11 cellular contexts compared by ENCODE assay signal in genomic region chr2:60468390-60469085, GRCh38.
A peak's percentile ranks its signal among the peaks of the same experiment; 100 is the strongest.
DNase-seq lines count a peak whose midpoint lies in the region; ATAC-seq and TF ChIP-seq lines count a peak whose summit lies in the region.
"Had no signal": no experiment of that assay in that cellular context is flagged by ENCODE, and none has a peak within 500 bp of the region (broad histone marks: within the 10 kb centered on the region; RNA-seq: fewer than 3 reads in every experiment).

No MANE protein-coding gene starts in this region.

- WGBS in gastroesophageal sphincter (ENCODE audit: low coverage in 1 of 2), 2 donors, result 70 to 85% methylated on average over 5 to 6 of the region's 7 CpGs

- H3K27ac Mint-ChIP-seq in activated CD4-positive, alpha-beta memory T cell treated with anti-CD3 and anti-CD28 coated beads, Interleukin-2, amount 10 ng/mL, durations not matched to agents 7 days and 5 days, result no peak overlapping the region

- H3K36me3 ChIP-seq in gastroesophageal sphincter, result no peaks in the 10 kb centered on the region
- H3K36me3 ChIP-seq: esophagus muscularis mucosa, stomach had no signal

- CTCF ChIA-PET in RWPE1 (lab: Yijun Ruan, JAX), result interaction anchor here (0.6 kb wide), 1 partner anchor 765 kb away, joined by 3 read pairs; no protein-coding TSS in a partner anchor
- CTCF ChIA-PET in activated CD4-positive, alpha-beta memory T cell treated with anti-CD3 and anti-CD28 coated beads, Interleukin-2, amount 10 ng/mL, durations not matched to agents 7 days and 5 days (lab: Charles Lee), result no interaction called here

- no peak overlapping the region for H3K4me3 Mint-ChIP-seq in activated CD4-positive, alpha-beta memory T cell treated with anti-CD3 and anti-CD28 coated beads, Interleukin-2, amount 10 ng/mL, durations not matched to agents 7 days and 5 days

- no peaks in the 10 kb centered on the region for H3K36me3 Mint-ChIP-seq in activated CD4-positive, alpha-beta memory T cell treated with anti-CD3 and anti-CD28 coated beads, Interleukin-2, amount 10 ng/mL, durations not matched to agents 7 days and 5 days (ENCODE audit: low read depth)

- TF ChIP-seq POLR2A in gastroesophageal sphincter (IDR thresholded peaks at IDR 0.05), result no peak

- ATAC-seq in GM21825 (IDR thresholded peaks at IDR 0.05; ENCODE audit: unreplicated experiment), result no peak
- no peak for ATAC-seq in gastroesophageal sphincter
- ATAC-seq in GM21381 (IDR thresholded peaks at IDR 0.05; ENCODE audit: unreplicated experiment), result no peak

- H3K27me3 Mint-ChIP-seq in activated CD4-positive, alpha-beta memory T cell treated with anti-CD3 and anti-CD28 coated beads, Interleukin-2, amount 10 ng/mL, durations not matched to agents 7 days and 5 days, result peaks cover 3% of the 10 kb centered on the region

- H3K27me3 ChIP-seq in gastroesophageal sphincter, result no peaks in the 10 kb centered on the region
- H3K27me3 ChIP-seq: esophagus muscularis mucosa, stomach had no signal

- H3K27ac ChIP-seq in RWPE1, result no peak overlapping the region
- no peak overlapping the region for H3K27ac ChIP-seq in gastroesophageal sphincter
- H3K27ac ChIP-seq: esophagus muscularis mucosa, stomach had no signal

- H3K9me3 Mint-ChIP-seq in activated CD4-positive, alpha-beta memory T cell treated with anti-CD3 and anti-CD28 coated beads, Interleukin-2, amount 10 ng/mL, durations not matched to agents 7 days and 5 days, result no peaks in the 10 kb centered on the region

- POLR2A ChIA-PET in RWPE1 (lab: Yijun Ruan, JAX; ENCODE audit: low non-redundant PET), result no interaction called here
- POLR2A ChIA-PET in activated CD4-positive, alpha-beta memory T cell treated with anti-CD3 and anti-CD28 coated beads, Interleukin-2, amount 10 ng/mL, durations not matched to agents 7 days and 5 days (lab: Charles Lee), result no interaction called here

- H3K4me1 ChIP-seq in gastroesophageal sphincter, result peaks cover 0 to 2% (median 0%) of the 10 kb centered on the region in 3 donors

- H3K4me3 ChIP-seq in HFF-Myc (replicated peaks; ENCODE audit: low read depth, low read length) (no peak overlapping the region), gastroesophageal sphincter (no peak overlapping the region)
- H3K4me3 ChIP-seq: esophagus muscularis mucosa, stomach had no signal

- H3K4me1 Mint-ChIP-seq in activated CD4-positive, alpha-beta memory T cell treated with anti-CD3 and anti-CD28 coated beads, Interleukin-2, amount 10 ng/mL, durations not matched to agents 7 days and 5 days, result no peaks in the 10 kb centered on the region

- peak; percentile 22 for DNase-seq in AG08395 (ENCODE audit: low spot score)
- DNase-seq in HFF-Myc (ENCODE audit: extremely low read depth, low read depth), result peak; percentile 50
- peak; percentile 26 for DNase-seq in RWPE1 (ENCODE audit: low spot score)
- DNase-seq in fibroblast of peridontal ligament (ENCODE audit: extremely low read depth), result peak; percentile 90
- DNase-seq in activated CD4-positive, alpha-beta memory T cell treated with anti-CD3 and anti-CD28 coated beads, Interleukin-2, amount 10 ng/mL, durations not matched to agents 7 days and 5 days, result no peak
- DNase-seq: H7, stomach had no signal

- TF ChIP-seq EP300 in gastroesophageal sphincter (IDR thresholded peaks at IDR 0.05), result no peak

- TF ChIP-seq CTCF in HFF-Myc (IDR thresholded peaks at IDR 0.05; ENCODE audit: low read depth, low read length, missing control alignments) (no peak), RWPE1 (conservative IDR thresholded peaks at IDR 0.05; ENCODE audit: low read depth) (no peak), gastroesophageal sphincter (IDR thresholded peaks at IDR 0.05) (no peak)

- no peaks in the 10 kb centered on the region for H3K9me3 ChIP-seq in gastroesophageal sphincter
- H3K9me3 ChIP-seq: esophagus muscularis mucosa, stomach had no signal
